In the genomic region with DNA sequence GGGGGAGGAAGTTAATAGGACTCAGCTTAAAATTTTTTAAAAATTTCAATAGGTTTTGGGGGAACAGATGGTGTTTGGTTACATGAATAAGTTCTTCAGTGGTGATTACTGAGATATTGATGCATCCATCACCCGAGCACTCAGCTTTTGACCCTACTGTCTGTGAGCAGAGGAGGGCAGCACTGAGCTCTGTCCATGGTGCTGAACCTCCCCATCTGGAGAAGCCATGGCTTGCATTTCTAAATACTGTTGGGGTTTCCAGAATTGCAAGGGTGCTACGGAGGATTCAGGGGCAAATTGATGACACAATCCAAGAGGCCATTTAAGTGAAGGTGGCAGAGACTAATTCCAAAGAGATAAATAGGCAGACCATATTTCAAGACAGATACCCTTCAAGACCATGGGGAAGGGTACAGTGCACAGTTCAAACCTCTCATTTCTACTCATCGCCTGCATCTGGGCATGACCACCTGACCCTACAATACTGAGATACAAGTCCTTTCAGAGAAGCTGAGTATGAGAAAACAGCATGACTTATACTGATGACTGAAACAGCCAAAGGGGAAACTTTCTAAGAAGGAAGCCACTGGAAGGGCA, we compare ENCODE assay signal across 8 cellular contexts. TPM values are rescaled to one million over a fixed set of nuclear protein-coding genes. Genes with fewer than 3 reads are reported as not detected.
DNase-seq lines count a peak whose midpoint lies in the region; ATAC-seq and FAIRE-seq lines count a peak whose summit lies in the region.

No MANE protein-coding gene starts in this region.

- peaks cover 42% of the 10 kb centered on the region for H3K27me3 Mint-ChIP-seq in activated T-helper 17 cell treated with anti-CD3 and anti-CD28 coated beads, Interleukin-2, amount 50 U/mL, for 72 hours

- H3K9me3 Mint-ChIP-seq in activated T-helper 17 cell treated with anti-CD3 and anti-CD28 coated beads, Interleukin-2, amount 50 U/mL, for 72 hours = peaks cover 4% of the 10 kb centered on the region

- no peaks in the 10 kb centered on the region for H3K4me1 Mint-ChIP-seq in activated T-helper 17 cell treated with anti-CD3 and anti-CD28 coated beads, Interleukin-2, amount 50 U/mL, for 72 hours

- no peaks in the 10 kb centered on the region for H3K36me3 Mint-ChIP-seq in activated T-helper 17 cell treated with anti-CD3 and anti-CD28 coated beads, Interleukin-2, amount 50 U/mL, for 72 hours (ENCODE audit: low read depth)

- peak; percentile 83 for DNase-seq in AG08396 (ENCODE audit: low spot score)
- peak; percentile 28 for DNase-seq in RCC 7860 (ENCODE audit: low spot score)
- peak; percentile 49 for DNase-seq in globus pallidus (ENCODE audit: low spot score)
- DNase-seq in pulmonary artery endothelial cell (ENCODE audit: low read depth, low spot score) = peak; percentile 15

- peak; percentile 53 for ATAC-seq in GM21786 (IDR thresholded peaks at IDR 0.05; ENCODE audit: unreplicated experiment)
- ATAC-seq in activated T-helper 17 cell treated with anti-CD3 and anti-CD28 coated beads, Interleukin-2, amount 50 U/mL, for 72 hours (replicated peaks) = peak; percentile 57
- ATAC-seq in GM21381 (IDR thresholded peaks at IDR 0.05; ENCODE audit: unreplicated experiment) = no peak
- ATAC-seq in HG03025 (IDR thresholded peaks at IDR 0.05; ENCODE audit: low FRiP score, unreplicated experiment) = no peak

- no peak for FAIRE-seq in RCC 7860 (lab: Jason Lieb, UNC)

- no peak overlapping the region for H3K27ac Mint-ChIP-seq in activated T-helper 17 cell treated with anti-CD3 and anti-CD28 coated beads, Interleukin-2, amount 50 U/mL, for 72 hours

- no peak overlapping the region for H3K4me3 Mint-ChIP-seq in activated T-helper 17 cell treated with anti-CD3 and anti-CD28 coated beads, Interleukin-2, amount 50 U/mL, for 72 hours

RNA-seq across cellular contexts. Expression of a gene that starts 17.2 kb away (rescaled TPM):
- under 1 TPM in 1 of 2 donors, not detected in 1; 0.05 TPM for total RNA-seq in activated T-helper 17 cell treated with anti-CD3 and anti-CD28 coated beads, Interleukin-2, amount 50 U/mL, for 72 hours
- total RNA-seq in pulmonary artery endothelial cell = not detected in 2 replicates

Comparison
In these comparisons a context has a peak if more than half of its experiments do, and no peak if none do; other contexts are left out.
1. DNase-seq: peak in every context shown above with its lines; median percentile 83 in AG08396; 49 in globus pallidus; 28 in RCC 7860; 15 in pulmonary artery endothelial cell.
2. ATAC-seq: peak in GM21786 (single experiment) and activated T-helper 17 cell treated with anti-CD3 and anti-CD28 coated beads, Interleukin-2, amount 50 U/mL, for 72 hours (single experiment); none in GM21381 (single experiment) and HG03025 (single experiment).